34 cellular contexts compared by ENCODE assay signal in genomic region chr10:125848371-125848770, GRCh38. TPM values are rescaled to one million over a fixed set of nuclear protein-coding genes. Genes with fewer than 3 reads are reported as not detected.
"Had no signal": no experiment of that assay in that cellular context is flagged by ENCODE, and none has a peak within 500 bp of the region (broad histone marks: within the 10 kb centered on the region; RNA-seq: fewer than 3 reads in every experiment).

No MANE protein-coding gene starts in this region.

- H3K27me3 ChIP-seq: MG63, SJCRH30 had no signal

- ATAC-seq: Panc1, Right ventricle myocardium inferior, SK-N-SH treated with all-trans-retinoic acid at 6 μM for 48 hours, T-cell had no signal

- DNase-seq: Kasumi-1, MG63, NCI-H1048, NCI-H1092 treated with DMSO at 0.1 percent for 48 hours, NCI-H1105 treated with DMSO at 0.1 percent for 48 hours, NCI-H1417, NCI-H1436, NCI-H146, NCI-H1694, NCI-H187, NCI-H1930, NCI-H2029 treated with DMSO at 0.1 percent for 48 hours, NCI-H2081 treated with DMSO at 0.1 percent for 48 hours, NCI-H2107, NCI-H2171, NCI-H226, NCI-H446 treated with DMSO at 0.1 percent for 48 hours, NCI-H510A, NCI-H524, NCI-H526, NCI-H69, NCI-H748 treated with DMSO at 0.1 percent for 48 hours, NCI-H82, PC-9, SHP77, SIG-M5, SJCRH30, T-cell had no signal

- H3K9me3 ChIP-seq: MG63, SJCRH30 had no signal

- H3K4me3 ChIP-seq: MG63, PC-9, SJCRH30, SK-N-MC had no signal

- H3K4me2 ChIP-seq: PC-9 had no signal

- H3K4me1 ChIP-seq: SJCRH30 had no signal

- H3K27ac ChIP-seq: PC-9, RWPE1, SJCRH30, SK-N-MC had no signal

- H2AFZ ChIP-seq: PC-9 had no signal

RNA-seq across cellular contexts. Expression of gene FANK1, which starts 48.0 kb away (rescaled TPM):
- total RNA-seq: OCI-LY7 had no signal
